ENCODE assay signal across 17 cellular contexts in genomic region chr13:70391678-70392077, GRCh38.
A peak's percentile ranks its signal among the peaks of the same experiment; 100 is the strongest.
DNase-seq lines count a peak whose midpoint lies in the region; ATAC-seq, FAIRE-seq and TF ChIP-seq lines count a peak whose summit lies in the region.
"Had no signal": no experiment of that assay in that cellular context is flagged by ENCODE, and none has a peak within 500 bp of the region (broad histone marks: within the 10 kb centered on the region; RNA-seq: fewer than 3 reads in every experiment).

No MANE protein-coding gene starts in this region.

- DNase-seq in NCI-H2107 (lab: John Stamatoyannopoulos, UW) (peak; percentile 6), NCI-H2107 treated with DMSO at 0.1 percent for 48 hours (lab: John Stamatoyannopoulos, UW; ENCODE audit: unreplicated experiment) (no peak), NCI-H345 (lab: John Stamatoyannopoulos, UW) (peak; percentile 90), bronchial epithelial cell (ENCODE audit: low read depth) (peak; percentile 8), dorsolateral prefrontal cortex (no peak), MG63 (no peak)
- DNase-seq: activated B cell treated with CpG ODN at 0.5 μM for 24 hours; activated naive CD4-positive, alpha-beta T cell treated with anti-CD3 and anti-CD28 coated beads, Interleukin-2, amount 10 ng/mL, durations not matched to agents 7 days and 5 days; NCI-H187 treated with DMSO at 0.1 percent for 48 hours; SW 1271 had no signal

- H3K4me3 ChIP-seq in bronchial epithelial cell (ENCODE audit: low read depth, low read length) (no peak overlapping the region), dorsolateral prefrontal cortex (no peak overlapping the region), MG63 (no peak overlapping the region)
- H3K4me3 ChIP-seq: breast epithelium, K562 had no signal

- H3K27ac ChIP-seq in dorsolateral prefrontal cortex = no peak overlapping the region
- H3K27ac ChIP-seq: breast epithelium, C4-2B had no signal

- intact Hi-C loops in dorsolateral prefrontal cortex (cut with DNase I) = no loop called here

- H3K36me3 ChIP-seq in bronchial epithelial cell (ENCODE audit: control insufficient read depth, insufficient read depth, low read length) = no peaks in the 10 kb centered on the region
- no peaks in the 10 kb centered on the region for H3K36me3 ChIP-seq in MG63
- H3K36me3 ChIP-seq: breast epithelium had no signal

- no peaks in the 10 kb centered on the region for H3K9me3 ChIP-seq in MG63
- H3K9me3 ChIP-seq: breast epithelium had no signal

- no peak for FAIRE-seq in bronchial epithelial cell (lab: Jason Lieb, UNC)
- FAIRE-seq: K562 had no signal

- ATAC-seq in GM18498 (IDR thresholded peaks at IDR 0.05; ENCODE audit: unreplicated experiment) (no peak), HG03097 (IDR thresholded peaks at IDR 0.05; ENCODE audit: low FRiP score, unreplicated experiment) (no peak)
- ATAC-seq: HCT116, K562, Panc1 had no signal

- H3K27me3 ChIP-seq in bronchial epithelial cell (ENCODE audit: control insufficient read depth, insufficient read depth, low read length) (no peaks in the 10 kb centered on the region), dorsolateral prefrontal cortex (no peaks in the 10 kb centered on the region), MG63 (no peaks in the 10 kb centered on the region)
- H3K27me3 ChIP-seq: breast epithelium had no signal

- TF ChIP-seq CTCF in bronchial epithelial cell (IDR thresholded peaks at IDR 0.05; ENCODE audit: insufficient read depth, low read length, severe bottlenecking) (no peak), dorsolateral prefrontal cortex (IDR thresholded peaks at IDR 0.05 in 54 of 56, conservative IDR thresholded peaks at IDR 0.05 in 2 of 56; ENCODE audit: low read depth in 1 of 56, partially characterized antibody in 56 of 56) (no peak)

Comparison
In these comparisons a context has a peak if more than half of its experiments do, and no peak if none do; other contexts are left out.
1. DNase-seq: peak in NCI-H2107 (single experiment), NCI-H345 (single experiment) and bronchial epithelial cell (single experiment); none in NCI-H2107 treated with DMSO at 0.1 percent for 48 hours (single experiment), dorsolateral prefrontal cortex (0 of 10) and MG63 (single experiment).